Comparison of ENCODE assay signal across 15 cellular contexts in the genomic region with DNA sequence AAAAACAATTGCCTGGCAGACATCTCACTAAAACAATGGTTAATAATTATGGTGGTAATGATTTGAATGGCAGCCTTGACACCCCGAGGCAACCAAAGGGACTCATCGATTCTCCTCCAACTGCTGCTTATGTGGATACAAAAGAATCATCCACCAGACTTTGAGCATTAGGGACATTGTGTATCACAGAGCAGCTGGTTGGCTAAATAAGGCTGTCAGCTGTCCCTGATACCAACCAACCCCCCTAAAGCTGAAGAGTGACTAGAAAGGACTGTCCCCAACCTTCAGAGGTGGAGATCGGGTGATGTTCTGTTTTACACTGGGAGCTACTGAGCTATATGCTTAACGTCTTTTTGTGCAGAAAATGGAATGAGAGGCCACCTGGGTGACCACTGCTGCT. TPM values are rescaled to one million over a fixed set of nuclear protein-coding genes. Genes with fewer than 3 reads are reported as not detected.
A peak's percentile ranks its signal among the peaks of the same experiment; 100 is the strongest.
DNase-seq lines count a peak whose midpoint lies in the region; ATAC-seq and TF ChIP-seq lines count a peak whose summit lies in the region.
"Had no signal": no experiment of that assay in that cellular context is flagged by ENCODE, and none has a peak within 500 bp of the region (broad histone marks: within the 10 kb centered on the region; RNA-seq: fewer than 3 reads in every experiment).

No MANE protein-coding gene starts in this region.

- H3K27ac ChIP-seq in HL-60 (replicated peaks) (peak overlapping the region; percentile 93), ascending aorta (no peak overlapping the region)
- H3K27ac ChIP-seq: left lung, neural progenitor cell, right atrium auricular region had no signal

- H3K27me3 ChIP-seq in HL-60 (ENCODE audit: insufficient read depth, poor library complexity, severe bottlenecking): no peaks in the 10 kb centered on the region
- no peaks in the 10 kb centered on the region for H3K27me3 ChIP-seq in ascending aorta
- H3K27me3 ChIP-seq: body of pancreas, left lung, right atrium auricular region had no signal

- H3K36me3 ChIP-seq in ascending aorta: no peaks in the 10 kb centered on the region
- H3K36me3 ChIP-seq: left lung, neural progenitor cell, right atrium auricular region had no signal

- intact Hi-C loops in ascending aorta (cut with DNase I): loop anchor here (5.0 to 10.0 kb wide), 5 partner anchors 165 to 858 kb away; a partner anchor contains a TSS

- peaks cover 3% of the 10 kb centered on the region for H3K9me3 Mint-ChIP-seq in T-helper 2 cell treated with Interferon-gamma antibody and Interleukin-4, amounts not matched to agents 5 μg/mL and 100 μg/mL, for 36 hours
- no peaks in the 10 kb centered on the region for H3K9me3 Mint-ChIP-seq in activated naive CD8-positive, alpha-beta T cell (ENCODE audit: low read depth)
- H3K9me3 Mint-ChIP-seq in natural killer cell treated with Interleukin-12 subunit alpha and Interleukin-12 subunit beta and Interleukin-15 and Interleukin-18, amount 100 ng/mL, for 72 hours: peaks cover 3% of the 10 kb centered on the region

- no peaks in the 10 kb centered on the region for H3K9me3 ChIP-seq in ascending aorta
- H3K9me3 ChIP-seq: body of pancreas, left lung, right atrium auricular region had no signal

- DNase-seq in T-helper 2 cell treated with Interferon-gamma antibody and Interleukin-4, amounts not matched to agents 5 μg/mL and 100 μg/mL, for 36 hours (ENCODE audit: low spot score): no peak
- DNase-seq in T-helper 2 cell (no peak), HL-60 (ENCODE audit: low read depth in 1 of 2, low spot score in 1 of 2) (no peak), dedifferentiated amniotic fluid mesenchymal stem cell (ENCODE audit: extremely low spot score) (no peak), middle frontal gyrus (ENCODE audit: extremely low spot score, low spot score) (no peak), ascending aorta (ENCODE audit: low spot score in 2 of 2) (no peak)
- no peak for DNase-seq in natural killer cell treated with Interleukin-12 subunit alpha and Interleukin-12 subunit beta and Interleukin-15 and Interleukin-18, amount 100 ng/mL, for 72 hours (ENCODE audit: low spot score)
- DNase-seq: 8988T; body of pancreas; left lung; stimulated activated CD4-positive, alpha-beta T cell treated with anti-CD3 and anti-CD28 coated beads, Interleukin-2, amount 100 ng/mL, for 24 hours; stimulated activated CD8-positive, alpha-beta memory T cell treated with anti-CD3 and anti-CD28 coated beads, Interleukin-4, amount 100 ng/mL, for 48 hours had no signal

- TF ChIP-seq CTCF in HL-60 (IDR thresholded peaks at IDR 0.05; ENCODE audit: insufficient read depth, low read length) (no peak), ascending aorta (IDR thresholded peaks at IDR 0.05) (no peak)

- no peak for ATAC-seq in natural killer cell treated with Interleukin-12 subunit alpha and Interleukin-12 subunit beta and Interleukin-15 and Interleukin-18, amount 100 ng/mL, for 72 hours
- ATAC-seq: body of pancreas, left lung had no signal

- peaks cover 19% of the 10 kb centered on the region for H3K36me3 Mint-ChIP-seq in T-helper 2 cell treated with Interferon-gamma antibody and Interleukin-4, amounts not matched to agents 5 μg/mL and 100 μg/mL, for 36 hours (ENCODE audit: low read depth)
- peaks cover 3% of the 10 kb centered on the region for H3K36me3 Mint-ChIP-seq in activated naive CD8-positive, alpha-beta T cell
- peaks cover 10% of the 10 kb centered on the region for H3K36me3 Mint-ChIP-seq in natural killer cell treated with Interleukin-12 subunit alpha and Interleukin-12 subunit beta and Interleukin-15 and Interleukin-18, amount 100 ng/mL, for 72 hours
- H3K36me3 Mint-ChIP-seq: neural progenitor cell had no signal

- peak overlapping the region; percentile 98 for H3K27ac Mint-ChIP-seq in T-helper 2 cell treated with Interferon-gamma antibody and Interleukin-4, amounts not matched to agents 5 μg/mL and 100 μg/mL, for 36 hours
- peak overlapping the region; percentile 96 for H3K27ac Mint-ChIP-seq in activated naive CD8-positive, alpha-beta T cell
- peak overlapping the region in 1 of 2 donors; percentile 95 for H3K27ac Mint-ChIP-seq in natural killer cell treated with Interleukin-12 subunit alpha and Interleukin-12 subunit beta and Interleukin-15 and Interleukin-18, amount 100 ng/mL, for 72 hours
- H3K27ac Mint-ChIP-seq: neural progenitor cell had no signal

- H3K27me3 Mint-ChIP-seq in T-helper 2 cell treated with Interferon-gamma antibody and Interleukin-4, amounts not matched to agents 5 μg/mL and 100 μg/mL, for 36 hours (ENCODE audit: low read depth): no peaks in the 10 kb centered on the region
- no peaks in the 10 kb centered on the region for H3K27me3 Mint-ChIP-seq in activated naive CD8-positive, alpha-beta T cell
- H3K27me3 Mint-ChIP-seq in natural killer cell treated with Interleukin-12 subunit alpha and Interleukin-12 subunit beta and Interleukin-15 and Interleukin-18, amount 100 ng/mL, for 72 hours: no peaks in the 10 kb centered on the region

- no peak overlapping the region for H3K4me3 ChIP-seq in HL-60 (replicated peaks; ENCODE audit: insufficient read depth, low read length)
- no peak overlapping the region for H3K4me3 ChIP-seq in ascending aorta
- H3K4me3 ChIP-seq: body of pancreas, neural progenitor cell, right atrium auricular region had no signal

- H3K4me3 Mint-ChIP-seq in T-helper 2 cell treated with Interferon-gamma antibody and Interleukin-4, amounts not matched to agents 5 μg/mL and 100 μg/mL, for 36 hours: peak overlapping the region; percentile 93
- H3K4me3 Mint-ChIP-seq in activated naive CD8-positive, alpha-beta T cell: peak overlapping the region; percentile 90
- peak overlapping the region; percentile 92 for H3K4me3 Mint-ChIP-seq in natural killer cell treated with Interleukin-12 subunit alpha and Interleukin-12 subunit beta and Interleukin-15 and Interleukin-18, amount 100 ng/mL, for 72 hours

- H3K4me1 Mint-ChIP-seq in T-helper 2 cell treated with Interferon-gamma antibody and Interleukin-4, amounts not matched to agents 5 μg/mL and 100 μg/mL, for 36 hours (ENCODE audit: low read depth): peaks cover 45% of the 10 kb centered on the region
- peaks cover 51% of the 10 kb centered on the region for H3K4me1 Mint-ChIP-seq in activated naive CD8-positive, alpha-beta T cell (ENCODE audit: low read depth)
- H3K4me1 Mint-ChIP-seq in natural killer cell treated with Interleukin-12 subunit alpha and Interleukin-12 subunit beta and Interleukin-15 and Interleukin-18, amount 100 ng/mL, for 72 hours (ENCODE audit: low read depth in 2 of 2): peaks cover 48 to 50% of the 10 kb centered on the region in 2 donors

- H3K4me1 ChIP-seq in ascending aorta: no peaks in the 10 kb centered on the region

RNA-seq across cellular contexts. Expression of a gene that starts 1.7 kb away (rescaled TPM):
- 100 to 1,000 TPM in 1 of 2 donors, 10 to 100 TPM in 1; 82.6 to 113 TPM for total RNA-seq in natural killer cell treated with Interleukin-12 subunit alpha and Interleukin-12 subunit beta and Interleukin-15 and Interleukin-18, amount 100 ng/mL, for 72 hours
- total RNA-seq in ascending aorta: 24.5 TPM
